Comparison of ENCODE assay signal across 8 cellular contexts in the genomic region with DNA sequence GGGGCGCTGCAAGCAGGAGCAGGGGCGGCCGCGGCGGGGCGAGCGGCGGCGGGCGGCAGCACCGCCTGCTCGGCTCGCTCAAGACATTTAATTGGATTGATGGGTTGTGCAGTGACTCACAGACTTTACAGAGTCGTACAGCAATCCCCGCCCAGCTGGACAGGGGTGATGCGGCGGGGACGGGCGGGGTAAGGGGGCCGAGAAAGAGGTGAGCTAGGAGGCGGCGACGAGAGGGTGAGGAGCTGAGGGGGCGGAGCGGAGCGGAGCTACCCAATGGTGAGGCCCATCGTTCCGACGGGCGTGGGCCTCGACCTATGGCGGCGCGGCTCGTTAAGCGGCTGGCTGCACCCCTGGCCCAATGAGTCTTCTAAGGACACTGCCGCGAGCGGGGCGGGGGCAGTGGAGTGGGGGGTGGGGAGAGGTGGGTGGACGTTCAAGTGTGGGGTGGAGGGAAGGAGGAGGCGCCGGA.
A peak's percentile ranks its signal among the peaks of the same experiment; 100 is the strongest.
DNase-seq lines count a peak whose midpoint lies in the region; ATAC-seq and TF ChIP-seq lines count a peak whose summit lies in the region.

No MANE protein-coding gene starts in this region.

- H3K9ac ChIP-seq in skeletal muscle satellite cell (ENCODE audit: low read depth, low read length): peak overlapping the region; percentile 87

- peak; percentile 0 for TF ChIP-seq CTCF in astrocyte of the spinal cord (IDR thresholded peaks at IDR 0.05; ENCODE audit: low read depth, low read length)

- ATAC-seq in GM18499 (IDR thresholded peaks at IDR 0.05; ENCODE audit: insufficient read depth, unreplicated experiment) (peak; percentile 65), HG02943 (IDR thresholded peaks at IDR 0.05; ENCODE audit: low read depth, unreplicated experiment) (peak; percentile 82)

- H3K36me3 ChIP-seq in skeletal muscle satellite cell (ENCODE audit: insufficient read depth, low read length): no peaks in the 10 kb centered on the region

- H3K4me2 ChIP-seq in skeletal muscle satellite cell (ENCODE audit: low read length): peak overlapping the region; percentile 85

- DNase-seq in NCI-H1930 (lab: John Stamatoyannopoulos, UW): peak; percentile 97 to 99
- DNase-seq in T-helper 9 cell: peak; percentile 93
- peak; percentile 100 for DNase-seq in astrocyte of the spinal cord (ENCODE audit: low read depth, low spot score)
- DNase-seq in epidermal melanocyte (ENCODE audit: insufficient read length, low spot score): no peak

- H3K4me3 ChIP-seq in astrocyte of the spinal cord (ENCODE audit: low read depth, low read length) (peak overlapping the region; percentile 76), iPS-11a (ENCODE audit: low read depth, low read length) (peak overlapping the region; percentile 81), skeletal muscle satellite cell (ENCODE audit: low read length) (peak overlapping the region; percentile 75)

- peaks cover 27% of the 10 kb centered on the region for H3K4me1 ChIP-seq in skeletal muscle satellite cell (ENCODE audit: control insufficient read depth, insufficient read depth, low read length)

- no peaks in the 10 kb centered on the region for H3K9me3 ChIP-seq in skeletal muscle satellite cell (replicated peaks; ENCODE audit: low read length)

- no peaks in the 10 kb centered on the region for H3K27me3 ChIP-seq in skeletal muscle satellite cell (ENCODE audit: control insufficient read depth, insufficient read depth, low read length)

- in situ Hi-C loops in astrocyte of the spinal cord (cut with HindIII; ENCODE audit: low sequenced_read_pairs): no loop called here
